In genomic region chr14:75591331-75591946, GRCh38 we compare ENCODE assay signal across 1 cellular context.
TF ChIP-seq lines count a peak whose summit lies in the region.

No MANE protein-coding gene starts in this region.

TF ChIP-seq in GM23338, 12 proteins besides CTCF, POLR2A, EP300 and RAD21 (continued from another document):
- TF ChIP-seq, protein P1, sequence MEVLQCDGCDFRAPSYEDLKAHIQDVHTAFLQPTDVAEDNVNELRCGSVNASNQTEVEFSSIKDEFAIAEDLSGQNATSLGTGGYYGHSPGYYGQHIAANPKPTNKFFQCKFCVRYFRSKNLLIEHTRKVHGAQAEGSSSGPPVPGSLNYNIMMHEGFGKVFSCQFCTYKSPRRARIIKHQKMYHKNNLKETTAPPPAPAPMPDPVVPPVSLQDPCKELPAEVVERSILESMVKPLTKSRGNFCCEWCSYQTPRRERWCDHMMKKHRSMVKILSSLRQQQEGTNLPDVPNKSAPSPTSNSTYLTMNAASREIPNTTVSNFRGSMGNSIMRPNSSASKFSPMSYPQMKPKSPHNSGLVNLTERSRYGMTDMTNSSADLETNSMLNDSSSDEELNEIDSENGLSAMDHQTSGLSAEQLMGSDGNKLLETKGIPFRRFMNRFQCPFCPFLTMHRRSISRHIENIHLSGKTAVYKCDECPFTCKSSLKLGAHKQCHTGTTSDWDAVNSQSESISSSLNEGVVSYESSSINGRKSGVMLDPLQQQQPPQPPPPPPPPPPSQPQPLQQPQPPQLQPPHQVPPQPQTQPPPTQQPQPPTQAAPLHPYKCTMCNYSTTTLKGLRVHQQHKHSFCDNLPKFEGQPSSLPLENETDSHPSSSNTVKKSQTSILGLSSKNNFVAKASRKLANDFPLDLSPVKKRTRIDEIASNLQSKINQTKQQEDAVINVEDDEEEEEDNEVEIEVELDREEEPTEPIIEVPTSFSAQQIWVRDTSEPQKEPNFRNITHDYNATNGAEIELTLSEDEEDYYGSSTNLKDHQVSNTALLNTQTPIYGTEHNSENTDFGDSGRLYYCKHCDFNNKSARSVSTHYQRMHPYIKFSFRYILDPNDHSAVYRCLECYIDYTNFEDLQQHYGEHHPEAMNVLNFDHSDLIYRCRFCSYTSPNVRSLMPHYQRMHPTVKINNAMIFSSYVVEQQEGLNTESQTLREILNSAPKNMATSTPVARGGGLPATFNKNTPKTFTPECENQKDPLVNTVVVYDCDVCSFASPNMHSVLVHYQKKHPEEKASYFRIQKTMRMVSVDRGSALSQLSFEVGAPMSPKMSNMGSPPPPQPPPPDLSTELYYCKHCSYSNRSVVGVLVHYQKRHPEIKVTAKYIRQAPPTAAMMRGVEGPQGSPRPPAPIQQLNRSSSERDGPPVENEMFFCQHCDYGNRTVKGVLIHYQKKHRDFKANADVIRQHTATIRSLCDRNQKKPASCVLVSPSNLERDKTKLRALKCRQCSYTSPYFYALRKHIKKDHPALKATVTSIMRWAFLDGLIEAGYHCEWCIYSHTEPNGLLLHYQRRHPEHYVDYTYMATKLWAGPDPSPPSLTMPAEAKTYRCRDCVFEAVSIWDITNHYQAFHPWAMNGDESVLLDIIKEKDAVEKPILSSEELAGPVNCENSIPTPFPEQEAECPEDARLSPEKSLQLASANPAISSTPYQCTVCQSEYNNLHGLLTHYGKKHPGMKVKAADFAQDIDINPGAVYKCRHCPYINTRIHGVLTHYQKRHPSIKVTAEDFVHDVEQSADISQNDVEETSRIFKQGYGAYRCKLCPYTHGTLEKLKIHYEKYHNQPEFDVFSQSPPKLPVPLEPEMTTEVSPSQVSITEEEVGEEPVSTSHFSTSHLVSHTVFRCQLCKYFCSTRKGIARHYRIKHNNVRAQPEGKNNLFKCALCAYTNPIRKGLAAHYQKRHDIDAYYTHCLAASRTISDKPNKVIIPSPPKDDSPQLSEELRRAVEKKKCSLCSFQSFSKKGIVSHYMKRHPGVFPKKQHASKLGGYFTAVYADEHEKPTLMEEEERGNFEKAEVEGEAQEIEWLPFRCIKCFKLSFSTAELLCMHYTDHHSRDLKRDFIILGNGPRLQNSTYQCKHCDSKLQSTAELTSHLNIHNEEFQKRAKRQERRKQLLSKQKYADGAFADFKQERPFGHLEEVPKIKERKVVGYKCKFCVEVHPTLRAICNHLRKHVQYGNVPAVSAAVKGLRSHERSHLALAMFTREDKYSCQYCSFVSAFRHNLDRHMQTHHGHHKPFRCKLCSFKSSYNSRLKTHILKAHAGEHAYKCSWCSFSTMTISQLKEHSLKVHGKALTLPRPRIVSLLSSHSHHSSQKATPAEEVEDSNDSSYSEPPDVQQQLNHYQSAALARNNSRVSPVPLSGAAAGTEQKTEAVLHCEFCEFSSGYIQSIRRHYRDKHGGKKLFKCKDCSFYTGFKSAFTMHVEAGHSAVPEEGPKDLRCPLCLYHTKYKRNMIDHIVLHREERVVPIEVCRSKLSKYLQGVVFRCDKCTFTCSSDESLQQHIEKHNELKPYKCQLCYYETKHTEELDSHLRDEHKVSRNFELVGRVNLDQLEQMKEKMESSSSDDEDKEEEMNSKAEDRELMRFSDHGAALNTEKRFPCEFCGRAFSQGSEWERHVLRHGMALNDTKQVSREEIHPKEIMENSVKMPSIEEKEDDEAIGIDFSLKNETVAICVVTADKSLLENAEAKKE (CRISPR knock-in tag; IDR thresholded peaks at IDR 0.05), result no peak
- TF ChIP-seq EZH2phosphoT487 (IDR thresholded peaks at IDR 0.05; ENCODE audit: unreplicated experiment), result no peak
- no peak for TF ChIP-seq CREB1 (CRISPR knock-in tag; IDR thresholded peaks at IDR 0.05; ENCODE audit: low read depth)
- no peak for TF ChIP-seq REST (IDR thresholded peaks at IDR 0.05; ENCODE audit: unreplicated experiment)
- TF ChIP-seq ETS1 (IDR thresholded peaks at IDR 0.05), result no peak
- TF ChIP-seq ZNF114 (CRISPR knock-in tag; IDR thresholded peaks at IDR 0.05), result no peak
- TF ChIP-seq NANOG (IDR thresholded peaks at IDR 0.05; ENCODE audit: borderline replicate concordance), result no peak
